In the genomic region with DNA sequence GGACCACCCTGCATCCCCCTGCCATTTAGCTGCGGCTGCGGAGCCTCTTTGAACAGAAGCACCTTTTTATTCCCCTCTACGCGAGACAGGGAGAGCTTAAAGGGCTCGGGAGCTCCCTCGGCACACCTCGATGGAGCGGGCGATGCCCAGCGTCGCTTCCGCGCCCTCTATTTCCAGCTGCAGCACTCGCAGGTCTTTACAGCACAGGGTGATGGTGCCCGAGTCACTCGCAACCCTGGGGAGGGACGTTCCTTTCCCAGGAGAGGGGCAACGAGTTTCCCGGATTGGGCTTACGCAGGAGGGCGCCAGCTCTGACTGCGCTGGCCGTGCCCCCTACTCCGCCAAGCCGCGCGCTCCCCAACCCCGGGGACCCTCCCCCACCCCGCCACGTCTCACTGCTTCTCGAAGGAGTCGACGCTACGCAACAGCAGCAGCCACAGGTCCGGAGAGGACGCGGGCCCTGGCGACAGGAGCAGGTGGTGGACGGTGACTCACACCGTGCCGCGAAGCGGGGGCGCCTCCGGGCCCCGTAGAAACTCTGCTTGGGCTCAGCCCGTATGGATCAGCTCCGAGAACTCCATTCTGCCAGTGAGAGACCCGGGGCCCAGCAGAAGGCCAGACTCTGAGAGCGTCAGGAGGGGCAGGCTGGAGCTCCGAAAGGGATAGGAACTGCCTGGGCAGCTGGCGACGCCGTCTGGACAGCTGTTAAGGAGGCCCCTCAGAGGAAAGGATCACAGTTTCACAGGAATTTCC, we compare ENCODE assay signal across 8 cellular contexts. TPM values are rescaled to one million over a fixed set of nuclear protein-coding genes. Genes with fewer than 3 reads are reported as not detected.
DNase-seq lines count a peak whose midpoint lies in the region; ATAC-seq, FAIRE-seq and TF ChIP-seq lines count a peak whose summit lies in the region.

No MANE protein-coding gene starts in this region.

- intact Hi-C loops in CD14-positive monocyte (cut with micrococcal nuclease) (no loop called here), left ventricle myocardium inferior (cut with micrococcal nuclease) (no loop called here), ovary (cut with DNase I) (loop anchor here in 1 of 4 donors (10.0 kb wide), 1 partner anchor 124 kb away; the partner anchor contains the start of genes FAM229A and TSSK3)

- TF ChIP-seq CTCF in CD14-positive monocyte (IDR thresholded peaks at IDR 0.05) (no peak), left ventricle myocardium inferior (IDR thresholded peaks at IDR 0.05; ENCODE audit: borderline replicate concordance) (no peak), ovary (IDR thresholded peaks at IDR 0.05) (no peak)

- H3K9me3 ChIP-seq in left ventricle myocardium inferior (replicated peaks) (no peaks in the 10 kb centered on the region), ovary (no peaks in the 10 kb centered on the region)

- WGBS in ovary, 3 donors, result 0 to 1% (median 1%) methylated on average over 48 to 54 of the region's 54 CpGs

- H3K4me3 ChIP-seq in left ventricle myocardium inferior (peak overlapping the region; percentile 79), ovary (peak overlapping the region; percentile 59)

- peak overlapping the region in 3 of 7 donors; percentile 11 to 45 (median 30) for H3K27ac Mint-ChIP-seq in CD14-positive monocyte
- peak overlapping the region; percentile 67 for H3K27ac Mint-ChIP-seq in activated naive CD8-positive, alpha-beta T cell treated with anti-CD3 and anti-CD28 coated beads for 36 hours

- TF ChIP-seq POLR2A in ovary (IDR thresholded peaks at IDR 0.05), result peak; percentile 43

- peaks cover 0 to 3% (median 1%) of the 10 kb centered on the region in 7 donors for H3K9me3 Mint-ChIP-seq in CD14-positive monocyte
- H3K9me3 Mint-ChIP-seq in activated naive CD8-positive, alpha-beta T cell treated with anti-CD3 and anti-CD28 coated beads for 36 hours, result no peaks in the 10 kb centered on the region

- H3K36me3 Mint-ChIP-seq in CD14-positive monocyte, result no peaks in the 10 kb centered on the region
- H3K36me3 Mint-ChIP-seq in activated naive CD8-positive, alpha-beta T cell treated with anti-CD3 and anti-CD28 coated beads for 36 hours, result no peaks in the 10 kb centered on the region

- H3K4me1 Mint-ChIP-seq in CD14-positive monocyte, result peaks cover 24% of the 10 kb centered on the region
- peaks cover 16% of the 10 kb centered on the region for H3K4me1 Mint-ChIP-seq in activated naive CD8-positive, alpha-beta T cell treated with anti-CD3 and anti-CD28 coated beads for 36 hours

- H3K36me3 ChIP-seq in left ventricle myocardium inferior (no peaks in the 10 kb centered on the region), ovary (no peaks in the 10 kb centered on the region)

- peak; percentile 57 for DNase-seq in CD14-positive monocyte (ENCODE audit: low spot score)
- peak; percentile 53 for DNase-seq in GM19239 (ENCODE audit: insufficient read length, low spot score)
- DNase-seq in NCI-H345 treated with DMSO at 0.1 percent for 48 hours (lab: John Stamatoyannopoulos, UW; ENCODE audit: unreplicated experiment), result peak; percentile 56
- DNase-seq in activated naive CD8-positive, alpha-beta T cell treated with anti-CD3 and anti-CD28 coated beads for 36 hours, result no peak
- DNase-seq in left ventricle myocardium inferior, result peak; percentile 65
- DNase-seq in ovary, result peak; percentile 71 to 77 (median 74)
- no peak for DNase-seq in HPDE6-E6E7 (ENCODE audit: extremely low spot score)

- H3K4me3 Mint-ChIP-seq in CD14-positive monocyte, result peak overlapping the region; percentile 72 to 88
- H3K4me3 Mint-ChIP-seq in activated naive CD8-positive, alpha-beta T cell treated with anti-CD3 and anti-CD28 coated beads for 36 hours, result peak overlapping the region; percentile 81

- ATAC-seq in HG03159 (IDR thresholded peaks at IDR 0.05; ENCODE audit: unreplicated experiment), result no peak

- H3K27ac ChIP-seq in left ventricle myocardium inferior (replicated peaks), result peak overlapping the region; percentile 89
- peak overlapping the region; percentile 58 to 86 for H3K27ac ChIP-seq in ovary

- no peak for TF ChIP-seq EP300 in ovary (IDR thresholded peaks at IDR 0.05)

- H3K4me1 ChIP-seq in left ventricle myocardium inferior, result peaks cover 51% of the 10 kb centered on the region
- H3K4me1 ChIP-seq in ovary (ENCODE audit: insufficient read depth), result peaks cover 4% of the 10 kb centered on the region

- FAIRE-seq in GM19239 (lab: Jason Lieb, UNC), result peak; percentile 51

- H3K27me3 ChIP-seq in left ventricle myocardium inferior (ENCODE audit: low read depth) (no peaks in the 10 kb centered on the region), ovary (no peaks in the 10 kb centered on the region)

- H3K27me3 Mint-ChIP-seq in CD14-positive monocyte (ENCODE audit: low read depth in 3 of 3), result peaks cover 24 to 33% (median 29%) of the 10 kb centered on the region in 3 donors
- no peaks in the 10 kb centered on the region for H3K27me3 Mint-ChIP-seq in activated naive CD8-positive, alpha-beta T cell treated with anti-CD3 and anti-CD28 coated beads for 36 hours

RNA-seq across cellular contexts. Expression of gene FAM167B, which starts 5.8 kb away (rescaled TPM):
- polyA plus RNA-seq in CD14-positive monocyte (not detected), ovary (1 to 10 TPM; 2.3 to 3.4 TPM)
- under 1 TPM in 1 of 2 experiments, not detected in 1; 0.32 TPM for total RNA-seq in activated naive CD8-positive, alpha-beta T cell treated with anti-CD3 and anti-CD28 coated beads for 36 hours
- total RNA-seq in left ventricle myocardium inferior (7.9 TPM), ovary (1 to 10 TPM in 6 of 7 donors, not detected in 1; 1.5 to 7.8 (median 3.6) TPM)

RNA-seq across cellular contexts. Expression of gene LCK, which starts 9.9 kb away (rescaled TPM):
- polyA plus RNA-seq in CD14-positive monocyte (1 to 10 TPM; 1.7 to 2.2 TPM), ovary (1 to 10 TPM in 1 of 2 donors, under 1 TPM in 1; 0.69 to 2.8 TPM)
- 100 to 1,000 TPM; 285 to 286 TPM for total RNA-seq in activated naive CD8-positive, alpha-beta T cell treated with anti-CD3 and anti-CD28 coated beads for 36 hours
- total RNA-seq in left ventricle myocardium inferior (0.63 TPM), ovary (1 to 10 TPM in 3 of 7 donors, under 1 TPM in 4; 0.35 to 1.4 (median 0.92) TPM)

RNA-seq across cellular contexts. Expression of gene EIF3I, which starts 19.0 kb away (rescaled TPM):
- polyA plus RNA-seq in CD14-positive monocyte, result 100 to 1,000 TPM; 151 to 162 TPM
- 100 to 1,000 TPM; 366 to 389 TPM for total RNA-seq in activated naive CD8-positive, alpha-beta T cell treated with anti-CD3 and anti-CD28 coated beads for 36 hours
- 91.1 TPM for total RNA-seq in left ventricle myocardium inferior
- total RNA-seq in ovary, result 100 to 1,000 TPM; 140 to 194 (median 161) TPM
- polyA plus RNA-seq in ovary, result 100 to 1,000 TPM; 189 to 272 TPM

RNA-seq across cellular contexts. Expression of gene TMEM234, which starts 19.0 kb away (rescaled TPM):
- polyA plus RNA-seq in CD14-positive monocyte, result 10 to 100 TPM; 12.8 to 14.5 TPM
- total RNA-seq in activated naive CD8-positive, alpha-beta T cell treated with anti-CD3 and anti-CD28 coated beads for 36 hours, result 1 to 10 TPM; 5.7 to 6.5 TPM
- 10.9 TPM for total RNA-seq in left ventricle myocardium inferior
- 10 to 100 TPM; 11.6 to 34.6 (median 24.6) TPM for total RNA-seq in ovary
- 10 to 100 TPM in 1 of 2 donors, 1 to 10 TPM in 1; 9.4 to 13.8 TPM for polyA plus RNA-seq in ovary

RNA-seq across cellular contexts. Expression of gene DCDC2B, which starts 32.3 kb away (rescaled TPM):
- polyA plus RNA-seq in CD14-positive monocyte (not detected), ovary (under 1 TPM in 1 of 2 donors, not detected in 1; 0.05 TPM)
- total RNA-seq in activated naive CD8-positive, alpha-beta T cell treated with anti-CD3 and anti-CD28 coated beads for 36 hours, result not detected
- total RNA-seq in left ventricle myocardium inferior (not detected), ovary (10 to 100 TPM in 1 of 7 donors, 1 to 10 TPM in 1, under 1 TPM in 2, not detected in 3; 0.22 to 13.3 (median 0.99) TPM)

Comparison
In these comparisons a context has a peak if more than half of its experiments do, and no peak if none do; other contexts are left out.
1. DNase-seq: peak in CD14-positive monocyte (single experiment), GM19239 (single experiment), NCI-H345 treated with DMSO at 0.1 percent for 48 hours (single experiment), left ventricle myocardium inferior (single experiment) and ovary (5 of 5); none in activated naive CD8-positive, alpha-beta T cell treated with anti-CD3 and anti-CD28 coated beads for 36 hours (single experiment) and HPDE6-E6E7 (single experiment).
2. RNA of gene LCK, which starts 9.9 kb away (total RNA-seq): 285 to 286 TPM in activated naive CD8-positive, alpha-beta T cell treated with anti-CD3 and anti-CD28 coated beads for 36 hours; 0.35 to 1.4 TPM in ovary and 0.63 TPM in left ventricle myocardium inferior (single experiment); every median in the first group is over 100 times any median in the second.